10 cellular contexts compared by ENCODE assay signal in genomic region chr1:203361843-203362524, GRCh38. TPM values are rescaled to one million over a fixed set of nuclear protein-coding genes. Genes with fewer than 3 reads are reported as not detected.
DNase-seq lines count a peak whose midpoint lies in the region; ATAC-seq, FAIRE-seq and TF ChIP-seq lines count a peak whose summit lies in the region.
"Had no signal": no experiment of that assay in that cellular context is flagged by ENCODE, and none has a peak within 500 bp of the region (broad histone marks: within the 10 kb centered on the region; RNA-seq: fewer than 3 reads in every experiment).

No MANE protein-coding gene starts in this region.

- no peaks in the 10 kb centered on the region for H3K23me2 ChIP-seq in H9 (ENCODE audit: insufficient read length, low read depth, low read length, poor library complexity, severe bottlenecking)

- H3K18ac ChIP-seq in H9 (ENCODE audit: insufficient read length, low read depth, low read length), result no peak overlapping the region

- CTCF ChIA-PET in OCI-LY7 (lab: Charles Lee; ENCODE audit: unreplicated experiment), result interaction anchor here (1.2 kb wide), 1 partner anchor 78 kb away, joined by 3 read pairs; no protein-coding TSS in a partner anchor

- TF ChIP-seq POLR2A in GM12891 (IDR thresholded peaks at IDR 0.05; ENCODE audit: low read depth, low read length) (no peak), tibial nerve (IDR thresholded peaks at IDR 0.05) (no peak), body of pancreas (IDR thresholded peaks at IDR 0.05) (no peak)

- H3K79me2 ChIP-seq in OCI-LY7 (ENCODE audit: insufficient read depth, low read depth, low read length) (no peaks in the 10 kb centered on the region), osteoblast (ENCODE audit: insufficient read depth, low read length) (no peaks in the 10 kb centered on the region), H9 (ENCODE audit: insufficient read depth, low read length) (no peaks in the 10 kb centered on the region)

- ATAC-seq in body of pancreas, result no peak

- H3K27me3 ChIP-seq in osteoblast (ENCODE audit: insufficient read depth, low read length), result peaks cover 52% of the 10 kb centered on the region
- H3K27me3 ChIP-seq in H9 (ENCODE audit: insufficient read depth, low read length), result no peaks in the 10 kb centered on the region
- H3K27me3 ChIP-seq in tibial nerve, result no peaks in the 10 kb centered on the region
- H3K27me3 ChIP-seq in body of pancreas, result no peaks in the 10 kb centered on the region

- peaks cover 36% of the 10 kb centered on the region for H3K27me3 Mint-ChIP-seq in H9 (ENCODE audit: low read depth)

- TF ChIP-seq EP300 in tibial nerve (IDR thresholded peaks at IDR 0.05), result no peak

- no peaks in the 10 kb centered on the region for H3K79me1 ChIP-seq in H9 (ENCODE audit: insufficient read depth, low read depth, low read length, poor library complexity, severe bottlenecking)

- peaks cover 7 to 14% of the 10 kb centered on the region in 2 experiments; a peak in 3 of 4 replicates for H3K4me1 Mint-ChIP-seq in H9

- H3T11ph ChIP-seq in H9 (ENCODE audit: low read length), result no peak overlapping the region

- H3K36me3 Mint-ChIP-seq in H9 (ENCODE audit: insufficient read depth in 1 of 3, low read depth in 3 of 3), result no peaks in the 10 kb centered on the region

- no peak overlapping the region for H2BK12ac ChIP-seq in H9 (ENCODE audit: insufficient read length, low read depth, low read length)

- no peak overlapping the region for H3K9ac ChIP-seq in H9 (ENCODE audit: extremely low read depth, insufficient read length, low read length)

- H3K56ac ChIP-seq in H9 (ENCODE audit: insufficient read length, low read depth, low read length), result no peak overlapping the region

- TF ChIP-seq CTCF in OCI-LY7 (conservative IDR thresholded peaks at IDR 0.05; ENCODE audit: low read length), result no peak
- no peak for TF ChIP-seq CTCF in epithelial cell of esophagus (IDR thresholded peaks at IDR 0.05; ENCODE audit: insufficient read depth, low read depth, low read length, missing control alignments)
- no peak for TF ChIP-seq CTCF in osteoblast (IDR thresholded peaks at IDR 0.05; ENCODE audit: extremely low read depth, low read depth, low read length)
- TF ChIP-seq CTCF in H9 (conservative IDR thresholded peaks at IDR 0.05), result no peak
- no peak for TF ChIP-seq CTCF in tibial nerve (IDR thresholded peaks at IDR 0.05)
- no peak for TF ChIP-seq CTCF in body of pancreas (IDR thresholded peaks at IDR 0.05)

- no peak overlapping the region for H2AK5ac ChIP-seq in H9 (ENCODE audit: insufficient read length, low read length)

- H3K27ac ChIP-seq in OCI-LY7 (ENCODE audit: low read depth, low read length, poor library complexity, severe bottlenecking), result no peak overlapping the region
- H3K27ac ChIP-seq in osteoblast (ENCODE audit: low read depth, low read length), result no peak overlapping the region
- H3K27ac ChIP-seq in H9 (ENCODE audit: insufficient read length, low read depth, low read length), result no peak overlapping the region
- H3K27ac ChIP-seq in tibial nerve, result no peak overlapping the region
- no peak overlapping the region for H3K27ac ChIP-seq in body of pancreas

- H3K4me3 ChIP-seq in OCI-LY7 (ENCODE audit: low read depth, low read length, poor library complexity, severe bottlenecking) (no peak overlapping the region), epithelial cell of esophagus (ENCODE audit: low read length) (no peak overlapping the region), osteoblast (ENCODE audit: insufficient read depth, low read length) (no peak overlapping the region), tibial nerve (no peak overlapping the region), body of pancreas (no peak overlapping the region)
- H3K4me3 ChIP-seq: HAP-1 had no signal

- H4K8ac ChIP-seq in H9 (replicated peaks; ENCODE audit: insufficient read length, low read depth, low read length), result no peak overlapping the region

- H2BK20ac ChIP-seq in H9 (ENCODE audit: low read depth, low read length, poor library complexity, severe bottlenecking), result no peak overlapping the region

- no peak overlapping the region; a peak in 1 of 7 replicates for H3K27ac Mint-ChIP-seq in H9

- no peak overlapping the region for H2BK120ac ChIP-seq in H9 (ENCODE audit: low read depth, low read length, poor library complexity, severe bottlenecking)

- H3K4me1 ChIP-seq in OCI-LY7 (ENCODE audit: insufficient read depth, low read length, poor library complexity, severe bottlenecking), result peaks cover 26% of the 10 kb centered on the region
- no peaks in the 10 kb centered on the region for H3K4me1 ChIP-seq in osteoblast (ENCODE audit: insufficient read depth, low read length)
- peaks cover 4% of the 10 kb centered on the region for H3K4me1 ChIP-seq in H9 (ENCODE audit: insufficient read depth, low read length)
- peaks cover 0 to 21% (median 3%) of the 10 kb centered on the region in 4 donors for H3K4me1 ChIP-seq in tibial nerve
- H3K4me1 ChIP-seq in body of pancreas, result peaks cover 12% of the 10 kb centered on the region
- H3K4me1 ChIP-seq: HAP-1 had no signal

- H3K23ac ChIP-seq in H9 (ENCODE audit: insufficient read length, low read depth, low read length), result no peak overlapping the region

- H4K91ac ChIP-seq in H9 (ENCODE audit: insufficient read length, low read depth, low read length), result no peak overlapping the region

- H3K4ac ChIP-seq in H9 (ENCODE audit: low read depth, low read length), result no peak overlapping the region

- DNase-seq in GM12891 (ENCODE audit: insufficient read length, low spot score) (no peak), OCI-LY7 (ENCODE audit: low spot score) (peak; percentile 72), epithelial cell of esophagus (ENCODE audit: low read depth) (peak; percentile 49), osteoblast (ENCODE audit: insufficient read length, low spot score, missing footprints) (peak; percentile 89), H9 (no peak), tibial nerve (ENCODE audit: low spot score in 2 of 2) (no peak), body of pancreas (no peak), iPS-NIHi7 (ENCODE audit: extremely low spot score) (no peak)
- DNase-seq: T-helper 1 cell had no signal

- no peaks in the 10 kb centered on the region for H3K9me2 ChIP-seq in OCI-LY7 (ENCODE audit: insufficient read depth, low read length)

- no peak overlapping the region for H3K14ac ChIP-seq in H9 (ENCODE audit: insufficient read depth, low read length)

- H3K9me3 Mint-ChIP-seq in H9, result no peaks in the 10 kb centered on the region

- H4K20me1 ChIP-seq in OCI-LY7 (ENCODE audit: insufficient read depth, low read length), result no peaks in the 10 kb centered on the region
- no peaks in the 10 kb centered on the region for H4K20me1 ChIP-seq in osteoblast (ENCODE audit: insufficient read depth, low read length)
- H4K20me1 ChIP-seq in H9 (ENCODE audit: control insufficient read depth, insufficient read depth, insufficient read length), result no peaks in the 10 kb centered on the region

- BruUV-seq in OCI-LY7 (replicated peaks; lab: Mats Ljungman, UMichigan), result no TSS peak

- no CpG with 5 or more reads among the region's 7 CpGs for WGBS in H9 (ENCODE audit: extremely low coverage, insufficient read length, low lambda C conversion rate)
- 71 to 79% methylated on average over 6 to 7 of the region's 7 CpGs for WGBS in tibial nerve, 2 donors
- 52 to 69% methylated on average over 7 of the region's 7 CpGs for WGBS in body of pancreas, 2 donors

- H4K5ac ChIP-seq in H9 (ENCODE audit: insufficient read length, low read depth, low read length), result no peak overlapping the region

- H3K36me3 ChIP-seq in OCI-LY7 (ENCODE audit: insufficient read depth, low read length) (no peaks in the 10 kb centered on the region), osteoblast (ENCODE audit: insufficient read depth, low read length) (no peaks in the 10 kb centered on the region), tibial nerve (no peaks in the 10 kb centered on the region), body of pancreas (replicated peaks in 1 of 2; ENCODE audit: insufficient read depth in 1 of 2, low read depth in 2 of 2) (no peaks in the 10 kb centered on the region)
- H3K36me3 ChIP-seq: HAP-1 had no signal

- POLR2A ChIA-PET in OCI-LY7 (lab: Charles Lee), result interaction anchor here (1.0 to 1.5 kb wide), 4 partner anchors 9 to 20 kb away, joined by 3 to 5 read pairs (median 3); no protein-coding TSS in a partner anchor

- intact Hi-C loops in OCI-LY7 (cut with micrococcal nuclease; ENCODE audit: unreplicated experiment), result no loop called here
- intact Hi-C loops in body of pancreas (cut with DNase I), result no loop called here

- peak overlapping the region; percentile 67; the same call in 1 of the 2 replicates for H2AFZ ChIP-seq in OCI-LY7 (ENCODE audit: low read length)
- H2AFZ ChIP-seq in osteoblast (ENCODE audit: low read length), result no peak overlapping the region
- no peak overlapping the region for H2AFZ ChIP-seq in H9 (ENCODE audit: low read length)

- H3K9me3 ChIP-seq in OCI-LY7 (ENCODE audit: low read length) (no peaks in the 10 kb centered on the region), osteoblast (ENCODE audit: low read depth, low read length) (no peaks in the 10 kb centered on the region), H9 (ENCODE audit: control insufficient read depth, low read depth, low read length) (no peaks in the 10 kb centered on the region), tibial nerve (no peaks in the 10 kb centered on the region), body of pancreas (no peaks in the 10 kb centered on the region)
- H3K9me3 ChIP-seq: HAP-1 had no signal

- H3K4me3 Mint-ChIP-seq in H9, result no peak overlapping the region

- H2BK5ac ChIP-seq in H9 (ENCODE audit: insufficient read length, low read length), result no peak overlapping the region

- no peak for FAIRE-seq in GM12891 (lab: Jason Lieb, UNC)

- no peak overlapping the region for H2BK15ac ChIP-seq in H9 (ENCODE audit: low read depth, low read length)

- peak overlapping the region; percentile 45 for H3K4me2 ChIP-seq in OCI-LY7 (ENCODE audit: low read length)
- H3K4me2 ChIP-seq in osteoblast (ENCODE audit: insufficient read depth, low read length), result no peak overlapping the region
- no peak overlapping the region for H3K4me2 ChIP-seq in H9 (ENCODE audit: insufficient read depth, insufficient read length, low read length)

TF ChIP-seq in GM12891, 5 proteins besides CTCF, POLR2A, EP300 and RAD21:
- TF ChIP-seq SPI1 (IDR thresholded peaks at IDR 0.05; ENCODE audit: low read depth, low read length) (peak; percentile 87), TAF1 (IDR thresholded peaks at IDR 0.05; ENCODE audit: low read depth, low read length) (no peak)

RNA-seq across cellular contexts. Expression of gene FMOD, which starts 11.1 kb away (rescaled TPM):
- polyA plus RNA-seq in GM12891 (2012; ENCODE audit: low read depth, missing spikeins), result 0.32 TPM
- total RNA-seq in OCI-LY7 (2014; rRNA removed; shearing (Covaris generic)), result 0.05 TPM in 1 of 2 replicates, not detected in the other
- total RNA-seq in OCI-LY7 (2022) (not detected in 2 replicates), osteoblast (2.9 and 5.9 TPM in 2 replicates), H9 (2021) (not detected in 2 replicates), tibial nerve (100 to 1,000 TPM in 2 of 4 donors, 10 to 100 TPM in 2; 73.9 to 203 (median 102) TPM), body of pancreas (10 to 100 TPM; 14.2 to 18.7 TPM)

RNA-seq across cellular contexts. Expression of gene BTG2, which starts 56.7 kb away (rescaled TPM):
- polyA plus RNA-seq in GM12891 (2012; ENCODE audit: low read depth, missing spikeins), result 29.7 TPM
- 146 and 156 TPM in 2 replicates for total RNA-seq in OCI-LY7 (2014; rRNA removed; shearing (Covaris generic))
- total RNA-seq in OCI-LY7 (2022) (99.5 and 102 TPM in 2 replicates), osteoblast (14.5 and 14.7 TPM in 2 replicates), H9 (2021) (2.9 and 4.1 TPM in 2 replicates), tibial nerve (100 to 1,000 TPM; 153 to 208 (median 177) TPM), body of pancreas (100 to 1,000 TPM; 122 to 160 TPM)

Comparison
In these comparisons a context has a peak if more than half of its experiments do, and no peak if none do; other contexts are left out.
1. DNase-seq: peak in OCI-LY7 (single experiment), epithelial cell of esophagus (single experiment) and osteoblast (single experiment); none in GM12891 (single experiment), H9 (single experiment), tibial nerve (0 of 2), body of pancreas (0 of 4) and iPS-NIHi7 (single experiment).